12 cellular contexts compared by ENCODE assay signal in genomic region chr11:64772318-64773018, GRCh38. TPM values are rescaled to one million over a fixed set of nuclear protein-coding genes. Genes with fewer than 3 reads are reported as not detected.
DNase-seq lines count a peak whose midpoint lies in the region; ATAC-seq, FAIRE-seq and TF ChIP-seq lines count a peak whose summit lies in the region.
"Had no signal": no experiment of that assay in that cellular context is flagged by ENCODE, and none has a peak within 500 bp of the region (broad histone marks: within the 10 kb centered on the region; RNA-seq: fewer than 3 reads in every experiment).

No MANE protein-coding gene starts in this region.

- intact Hi-C loops in activated B cell treated with CpG ODN at 0.5 μM for 24 hours (cut with micrococcal nuclease) = loop anchor here (1.0 to 10.0 kb wide), 3 partner anchors 8 to 528 kb away; partner anchors contain the start of genes FKBP2 and PPP1R14B

- no peak overlapping the region for H3K4me3 ChIP-seq in muscle layer of duodenum (ENCODE audit: low read depth in 1 of 2, low read length in 2 of 2)

- peak overlapping the region; percentile 27 for H3K27ac ChIP-seq in muscle layer of duodenum (ENCODE audit: low read length)
- H3K27ac ChIP-seq in substantia nigra (ENCODE audit: low read depth, low read length, poor library complexity, severe bottlenecking) = no peak overlapping the region

- CTCF ChIA-PET in activated B cell treated with CpG ODN at 0.5 μM for 24 hours (lab: Charles Lee) = interaction anchor here (0.7 to 2.1 kb wide), 9 partner anchors 15 to 486 kb away, joined by 3 to 8 read pairs (median 4); partner anchors contain the start of genes CDC42BPG, EHD1 and RASGRP2

- peak; percentile 48 for ATAC-seq in activated B cell treated with CpG ODN at 0.5 μM for 24 hours (ENCODE audit: low read depth)

- H3K27ac Mint-ChIP-seq in activated B cell treated with CpG ODN at 0.5 μM for 24 hours = peak overlapping the region; percentile 92

- H3K4me1 Mint-ChIP-seq in activated B cell treated with CpG ODN at 0.5 μM for 24 hours = peaks cover 96% of the 10 kb centered on the region

- peak overlapping the region; percentile 80 for H3K4me3 Mint-ChIP-seq in activated B cell treated with CpG ODN at 0.5 μM for 24 hours

- no peaks in the 10 kb centered on the region for H3K27me3 ChIP-seq in muscle layer of duodenum (ENCODE audit: low read depth, low read length)

- no peaks in the 10 kb centered on the region for H3K9me3 ChIP-seq in muscle layer of duodenum (ENCODE audit: control insufficient read depth in 1 of 2, low read length in 2 of 2)

- peaks cover 74 to 89% of the 10 kb centered on the region in 2 donors for H3K36me3 ChIP-seq in muscle layer of duodenum (ENCODE audit: control insufficient read depth in 1 of 2, insufficient read depth in 2 of 2, low read length in 2 of 2)

- H3K36me3 Mint-ChIP-seq in activated B cell treated with CpG ODN at 0.5 μM for 24 hours (ENCODE audit: low read depth) = peaks cover 98% of the 10 kb centered on the region

- H3K27me3 Mint-ChIP-seq in activated B cell treated with CpG ODN at 0.5 μM for 24 hours = no peaks in the 10 kb centered on the region

- peak; percentile 55 for FAIRE-seq in GM19239 (lab: Jason Lieb, UNC)
- FAIRE-seq: islet of Langerhans had no signal

- POLR2A ChIA-PET in activated B cell treated with CpG ODN at 0.5 μM for 24 hours (lab: Charles Lee) = interaction anchor here (0.6 to 4.1 kb wide), 31 partner anchors 9 to 1931 kb away, joined by 3 to 130 read pairs (median 4); partner anchors contain the start of genes EHBP1L1, FAU, MAP4K2 and MEN1

- TF ChIP-seq CTCF in activated B cell treated with CpG ODN at 0.5 μM for 24 hours (IDR thresholded peaks at IDR 0.05) = no peak

- peaks cover 13 to 57% of the 10 kb centered on the region in 2 donors for H3K4me1 ChIP-seq in muscle layer of duodenum (ENCODE audit: control insufficient read depth in 1 of 2, insufficient read depth in 2 of 2, low read length in 2 of 2)

- DNase-seq in CD1c-positive myeloid dendritic cell (ENCODE audit: extremely low spot score) (peak; percentile 63), GM19239 (ENCODE audit: insufficient read length, low spot score) (no peak), activated B cell treated with CpG ODN at 0.5 μM for 24 hours (no peak), substantia nigra (lab: John Stamatoyannopoulos, UW) (no peak), OCI-M2 (lab: John Stamatoyannopoulos, UW; ENCODE audit: unreplicated experiment) (no peak), middle frontal gyrus (ENCODE audit: extremely low spot score, low spot score) (no peak)
- no peak for DNase-seq in stimulated activated CD4-positive, alpha-beta T cell treated with anti-CD3 and anti-CD28 coated beads, Interleukin-1b, Interleukin-23, amount 100 ng/mL, for 48 hours
- DNase-seq: DMS153, NCI-H510A, T-helper 9 cell had no signal

- H3K9me3 Mint-ChIP-seq in activated B cell treated with CpG ODN at 0.5 μM for 24 hours = no peaks in the 10 kb centered on the region

RNA-seq across cellular contexts. Expression of gene SF1, which starts 5.9 kb away (rescaled TPM):
- total RNA-seq in activated B cell treated with CpG ODN at 0.5 μM for 24 hours = 640 and 687 TPM in 2 replicates

RNA-seq across cellular contexts. Expression of gene PYGM, which starts 12.7 kb away (rescaled TPM):
- total RNA-seq in activated B cell treated with CpG ODN at 0.5 μM for 24 hours = 3.2 and 4.8 TPM in 2 replicates

RNA-seq across cellular contexts. Expression of gene RASGRP2, which starts 28.5 kb away (rescaled TPM):
- 165 and 177 TPM in 2 replicates for total RNA-seq in activated B cell treated with CpG ODN at 0.5 μM for 24 hours

RNA-seq across cellular contexts. Expression of gene MAP4K2, which starts 30.5 kb away (rescaled TPM):
- 69.1 and 73.6 TPM in 2 replicates for total RNA-seq in activated B cell treated with CpG ODN at 0.5 μM for 24 hours

RNA-seq across cellular contexts. Expression of gene MEN1, which starts 37.9 kb away (rescaled TPM):
- total RNA-seq in activated B cell treated with CpG ODN at 0.5 μM for 24 hours = 35.1 and 44.6 TPM in 2 replicates
